8 cellular contexts compared by ENCODE assay signal in the genomic region with DNA sequence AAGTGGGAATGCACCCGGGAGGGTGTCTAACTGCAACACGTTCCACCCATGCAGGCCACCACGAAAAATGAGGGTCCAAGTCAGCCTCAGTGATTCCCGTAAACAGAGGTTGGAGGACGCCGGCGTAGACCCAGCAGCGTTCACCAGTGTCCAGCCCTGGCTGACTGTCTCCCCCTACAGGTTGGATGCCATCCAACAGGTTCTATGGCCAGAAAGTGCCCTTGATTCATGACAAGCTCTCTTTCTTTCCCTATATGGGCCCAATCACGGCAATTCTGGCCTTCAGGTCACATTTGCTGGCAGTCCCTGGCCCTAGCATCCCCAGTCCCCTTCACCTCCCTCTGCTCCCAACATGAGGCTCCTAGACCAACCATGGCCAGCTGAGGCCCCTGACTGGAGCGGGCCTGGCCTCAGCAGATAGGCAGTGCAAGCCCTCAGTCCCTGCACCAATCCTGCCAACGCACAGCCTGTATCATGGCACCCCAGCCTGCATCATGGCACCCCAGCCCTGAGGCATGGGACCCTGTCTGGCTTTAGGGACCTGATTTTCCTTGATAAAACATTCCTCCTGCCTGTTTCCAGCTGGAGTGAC.
DNase-seq lines count a peak whose midpoint lies in the region; ATAC-seq lines count a peak whose summit lies in the region.

No MANE protein-coding gene starts in this region.

- DNase-seq in DMS53 treated with DMSO at 0.1 percent for 48 hours (lab: John Stamatoyannopoulos, UW; ENCODE audit: unreplicated experiment) (peak; percentile 14), nucleus accumbens (lab: John Stamatoyannopoulos, UW) (peak in 34 of 56 donors; percentile 7 to 52 (median 22)), NCI-H510A (lab: John Stamatoyannopoulos, UW) (no peak)
- DNase-seq in activated T-cell treated with anti-CD3 and anti-CD28 coated beads, Interleukin-2, amount 50 U/mL, for 48 hours: peak; percentile 38 to 51
- DNase-seq in activated CD4-positive, CD25-positive, alpha-beta regulatory T cell (lab: John Stamatoyannopoulos, UW): no peak

- ATAC-seq in HG02798 (IDR thresholded peaks at IDR 0.05; ENCODE audit: poor library complexity, unreplicated experiment) (peak; percentile 83), HG02938 (IDR thresholded peaks at IDR 0.05; ENCODE audit: unreplicated experiment) (no peak), HG03565 (IDR thresholded peaks at IDR 0.05; ENCODE audit: unreplicated experiment) (no peak)

Comparison
In these comparisons a context has a peak if more than half of its experiments do, and no peak if none do; other contexts are left out.
1. DNase-seq: peak in DMS53 treated with DMSO at 0.1 percent for 48 hours (single experiment), activated T-cell treated with anti-CD3 and anti-CD28 coated beads, Interleukin-2, amount 50 U/mL, for 48 hours (2 of 2) and nucleus accumbens (34 of 56); none in NCI-H510A (single experiment) and activated CD4-positive, CD25-positive, alpha-beta regulatory T cell (0 of 4).